ENCODE assay signal across 26 cellular contexts in genomic region chr1:213643360-213643759, GRCh38.
DNase-seq lines count a peak whose midpoint lies in the region; ATAC-seq, FAIRE-seq and TF ChIP-seq lines count a peak whose summit lies in the region.
"Had no signal": no experiment of that assay in that cellular context is flagged by ENCODE, and none has a peak within 500 bp of the region (broad histone marks: within the 10 kb centered on the region; RNA-seq: fewer than 3 reads in every experiment).

No MANE protein-coding gene starts in this region.

- H3K4me3 ChIP-seq in K562 (no peak overlapping the region), mesenchymal stem cell (ENCODE audit: insufficient read depth in 1 of 2, low read depth in 1 of 2, low read length in 2 of 2) (no peak overlapping the region), smooth muscle cell (no peak overlapping the region), endodermal cell (ENCODE audit: low read length) (no peak overlapping the region)
- H3K4me3 ChIP-seq: BLaER1 had no signal

- no peak overlapping the region for H3K14ac ChIP-seq in mesenchymal stem cell (ENCODE audit: low read length in 2 of 2)

- H3K9ac ChIP-seq in K562 (ENCODE audit: insufficient read depth in 1 of 2, low read depth in 2 of 2, low read length in 2 of 2), result no peak overlapping the region
- no peak overlapping the region for H3K9ac ChIP-seq in mesenchymal stem cell (ENCODE audit: low read length)
- no peak overlapping the region for H3K9ac ChIP-seq in smooth muscle cell (ENCODE audit: low read depth)
- no peak overlapping the region for H3K9ac ChIP-seq in endodermal cell (ENCODE audit: extremely low read depth, low read length, poor library complexity, severe bottlenecking)
- H3K9ac ChIP-seq: BLaER1 had no signal

- TF ChIP-seq RAD21 in K562 (CRISPR knock-in tag; conservative IDR thresholded peaks at IDR 0.05 in 1 of 2, IDR thresholded peaks at IDR 0.05 in 1 of 2), result no peak

- no peak for TF ChIP-seq POLR2A in K562 (conservative IDR thresholded peaks at IDR 0.05)

- H3K4me1 Mint-ChIP-seq in endodermal cell, result no peaks in the 10 kb centered on the region
- H3K4me1 Mint-ChIP-seq: CD14-positive monocyte; CD4-positive, alpha-beta memory T cell; CD4-positive, CD25-positive, alpha-beta regulatory T cell; CD8-positive, alpha-beta memory T cell had no signal

- H4K20me1 ChIP-seq in K562 (replicated peaks; ENCODE audit: control insufficient read depth, insufficient read depth, low read length) (no peaks in the 10 kb centered on the region), smooth muscle cell (ENCODE audit: low read depth) (no peaks in the 10 kb centered on the region)
- H4K20me1 ChIP-seq: BLaER1 had no signal

- intact Hi-C loops in K562 (cut with micrococcal nuclease), result no loop called here

- no peaks in the 10 kb centered on the region for H3K9me3 ChIP-seq in K562 (replicated peaks; ENCODE audit: control insufficient read depth, insufficient read depth, low read depth, low read length)
- no peaks in the 10 kb centered on the region for H3K9me3 ChIP-seq in mesenchymal stem cell (ENCODE audit: control insufficient read depth, low read length)
- H3K9me3 ChIP-seq in smooth muscle cell (replicated peaks; ENCODE audit: low read depth), result no peaks in the 10 kb centered on the region
- H3K9me3 ChIP-seq in endodermal cell (ENCODE audit: control insufficient read depth, low read length), result no peaks in the 10 kb centered on the region
- H3K9me3 ChIP-seq: BE2C, BLaER1 had no signal

- no peaks in the 10 kb centered on the region for H3K9me1 ChIP-seq in K562 (ENCODE audit: control insufficient read depth, insufficient read depth, low read length)

- no peak overlapping the region for H3K27ac ChIP-seq in K562 (ENCODE audit: extremely low read depth, low read depth, low read length)
- H3K27ac ChIP-seq in mesenchymal stem cell (ENCODE audit: low read length, poor library complexity, severe bottlenecking), result no peak overlapping the region
- H3K27ac ChIP-seq in smooth muscle cell (ENCODE audit: low read depth), result no peak overlapping the region
- H3K27ac ChIP-seq in endodermal cell (ENCODE audit: low read depth, low read length), result no peak overlapping the region
- H3K27ac ChIP-seq: BLaER1 had no signal

- H2AK5ac ChIP-seq in mesenchymal stem cell (ENCODE audit: low read length, severe bottlenecking), result no peak overlapping the region

- FAIRE-seq in G401.6 (lab: Jason Lieb, UNC) (peak; percentile 6), K562 (lab: Jason Lieb, UNC) (no peak)
- FAIRE-seq: A204.1, GM12891, GM19239 had no signal

- DNase-seq in K562 (ENCODE audit: extremely low read depth in 1 of 4, low spot score in 3 of 4) (no peak), mesenchymal stem cell (no peak), NCI-H2081 treated with DMSO at 0.1 percent for 48 hours (lab: John Stamatoyannopoulos, UW) (no peak), smooth muscle cell (lab: John Stamatoyannopoulos, UW; ENCODE audit: unreplicated experiment) (no peak), endodermal cell (no peak)
- DNase-seq: 8988T; ACHN; BE2C; C1 segment of cervical spinal cord; CD4-positive, alpha-beta memory T cell; CD4-positive, CD25-positive, alpha-beta regulatory T cell; CD8-positive, alpha-beta memory T cell; COR-L47; DMS 273 treated with DMSO at 0.1 percent for 48 hours; DMS153; DMS53; DMS79; DND-41; EL; GF-D8 had no signal

- H3K36me3 Mint-ChIP-seq in endodermal cell (ENCODE audit: low read depth), result no peaks in the 10 kb centered on the region
- H3K36me3 Mint-ChIP-seq: CD14-positive monocyte; CD4-positive, alpha-beta memory T cell; CD4-positive, CD25-positive, alpha-beta regulatory T cell had no signal

- H4K8ac ChIP-seq in mesenchymal stem cell (ENCODE audit: low read length), result no peak overlapping the region

- no peak for ATAC-seq in K562

- H3K4ac ChIP-seq in mesenchymal stem cell (ENCODE audit: low read depth in 1 of 2, low read length in 2 of 2), result no peak overlapping the region

- no peaks in the 10 kb centered on the region for H3K79me2 ChIP-seq in K562 (ENCODE audit: control insufficient read depth, insufficient read depth, low read length)
- no peaks in the 10 kb centered on the region for H3K79me2 ChIP-seq in smooth muscle cell (ENCODE audit: low read depth)

- no peak overlapping the region for H3K18ac ChIP-seq in mesenchymal stem cell (ENCODE audit: low read depth in 1 of 2, low read length in 2 of 2)

- H4K91ac ChIP-seq in mesenchymal stem cell (ENCODE audit: low read length), result no peak overlapping the region

- H3K4me1 ChIP-seq in K562 (replicated peaks in 1 of 2; ENCODE audit: control insufficient read depth in 2 of 2, insufficient read depth in 2 of 2, low read length in 2 of 2) (no peaks in the 10 kb centered on the region), mesenchymal stem cell (ENCODE audit: control insufficient read depth, insufficient read depth, low read depth, low read length) (no peaks in the 10 kb centered on the region), smooth muscle cell (ENCODE audit: low read depth) (no peaks in the 10 kb centered on the region), endodermal cell (ENCODE audit: control insufficient read depth, insufficient read depth, low read length) (no peaks in the 10 kb centered on the region)
- H3K4me1 ChIP-seq: BE2C, BLaER1 had no signal

- H2BK5ac ChIP-seq in mesenchymal stem cell (ENCODE audit: low read depth, low read length, poor library complexity, severe bottlenecking), result peak overlapping the region; percentile 8

- no peak overlapping the region for H3K4me2 ChIP-seq in K562 (ENCODE audit: insufficient read depth, low read length)
- no peak overlapping the region for H3K4me2 ChIP-seq in mesenchymal stem cell (ENCODE audit: low read length, poor library complexity, severe bottlenecking)
- H3K4me2 ChIP-seq in smooth muscle cell, result no peak overlapping the region
- H3K4me2 ChIP-seq: BLaER1 had no signal

- H3F3A ChIP-seq in smooth muscle cell (ENCODE audit: low read depth), result no peaks in the 10 kb centered on the region

- TF ChIP-seq EP300 in K562 (IDR thresholded peaks at IDR 0.05; ENCODE audit: low read length), result no peak

- CTCF ChIA-PET in K562 (lab: Yijun Ruan, JAX; ENCODE audit: low intra/inter-chr PET ratio), result no interaction called here

- TF ChIP-seq CTCF in K562 (IDR thresholded peaks at IDR 0.05 in 2 of 3, conservative IDR thresholded peaks at IDR 0.05 in 1 of 3; ENCODE audit: insufficient read depth in 2 of 3, low read depth in 1 of 3, low read length in 3 of 3) (no peak), smooth muscle cell (IDR thresholded peaks at IDR 0.05; ENCODE audit: borderline replicate concordance, insufficient read depth, poor library complexity, severe bottlenecking) (no peak), endodermal cell (conservative IDR thresholded peaks at IDR 0.05) (no peak)

- H3K4me3 Mint-ChIP-seq in endodermal cell, result no peak overlapping the region
- H3K4me3 Mint-ChIP-seq: CD14-positive monocyte; CD4-positive, alpha-beta memory T cell; CD4-positive, CD25-positive, alpha-beta regulatory T cell; CD8-positive, alpha-beta memory T cell had no signal

- no peak overlapping the region for H3K23ac ChIP-seq in mesenchymal stem cell (ENCODE audit: low read length in 2 of 2)

- H3K79me1 ChIP-seq in mesenchymal stem cell (replicated peaks; ENCODE audit: low read length, poor library complexity, severe bottlenecking), result no peaks in the 10 kb centered on the region

- no peaks in the 10 kb centered on the region for H3K27me3 Mint-ChIP-seq in endodermal cell (ENCODE audit: insufficient read depth)

- H3K9me3 Mint-ChIP-seq in endodermal cell, result no peaks in the 10 kb centered on the region

- H2BK15ac ChIP-seq in mesenchymal stem cell (ENCODE audit: low read depth, poor library complexity, severe bottlenecking), result no peak overlapping the region

- in situ Hi-C loops in K562 (cut with MboI), result no loop called here

- POLR2A ChIA-PET in K562 (lab: Yijun Ruan, JAX), result no interaction called here

- H2BK12ac ChIP-seq in mesenchymal stem cell (ENCODE audit: low read length in 2 of 2), result no peak overlapping the region

- no TSS peak for BruUV-seq in K562 (replicated peaks; lab: Mats Ljungman, UMichigan)

- no peak overlapping the region for H2AFZ ChIP-seq in K562 (ENCODE audit: low read depth, low read length)
- no peak overlapping the region for H2AFZ ChIP-seq in mesenchymal stem cell (ENCODE audit: low read depth, low read length)
- H2AFZ ChIP-seq in smooth muscle cell (ENCODE audit: low read depth), result no peak overlapping the region

- no peaks in the 10 kb centered on the region for H3K27me3 ChIP-seq in K562 (ENCODE audit: control insufficient read depth in 2 of 2, insufficient read depth in 2 of 2, low read length in 2 of 2)
- H3K27me3 ChIP-seq in mesenchymal stem cell (ENCODE audit: control insufficient read depth in 1 of 2, insufficient read depth in 1 of 2, low read length in 2 of 2), result peaks cover 0 to 2% of the 10 kb centered on the region in 2 experiments
- no peaks in the 10 kb centered on the region for H3K27me3 ChIP-seq in smooth muscle cell (ENCODE audit: low read depth)
- H3K27me3 ChIP-seq in endodermal cell (ENCODE audit: control insufficient read depth, insufficient read depth, low read length, poor library complexity, severe bottlenecking), result no peaks in the 10 kb centered on the region
- H3K27me3 ChIP-seq: BE2C, BLaER1 had no signal

- no peaks in the 10 kb centered on the region for H3K36me3 ChIP-seq in K562 (ENCODE audit: control insufficient read depth, insufficient read depth, low read length)
- no peaks in the 10 kb centered on the region for H3K36me3 ChIP-seq in mesenchymal stem cell (ENCODE audit: control insufficient read depth in 1 of 2, insufficient read depth in 2 of 2, low read depth in 1 of 2, low read length in 2 of 2)
- H3K36me3 ChIP-seq in smooth muscle cell (ENCODE audit: low read depth), result no peaks in the 10 kb centered on the region
- H3K36me3 ChIP-seq in endodermal cell (ENCODE audit: control insufficient read depth, insufficient read depth, low read length), result no peaks in the 10 kb centered on the region
- H3K36me3 ChIP-seq: BE2C, BLaER1 had no signal

- H2BK120ac ChIP-seq in mesenchymal stem cell (ENCODE audit: low read depth, low read length), result no peak overlapping the region

- H3K27ac Mint-ChIP-seq in endodermal cell, result no peak overlapping the region
- H3K27ac Mint-ChIP-seq: CD14-positive monocyte; CD4-positive, alpha-beta memory T cell; CD4-positive, CD25-positive, alpha-beta regulatory T cell; CD8-positive, alpha-beta memory T cell had no signal

TF ChIP-seq in K562, 482 proteins besides CTCF, POLR2A, EP300 and RAD21:
- TF ChIP-seq TBP (optimal IDR thresholded peaks at IDR 0.05; ENCODE audit: low read depth, low read length), result no peak
- peak; percentile 56 for TF ChIP-seq HNRNPK (IDR thresholded peaks at IDR 0.05; ENCODE audit: low read depth, low read length, poor library complexity, severe bottlenecking)
